In the genomic region with DNA sequence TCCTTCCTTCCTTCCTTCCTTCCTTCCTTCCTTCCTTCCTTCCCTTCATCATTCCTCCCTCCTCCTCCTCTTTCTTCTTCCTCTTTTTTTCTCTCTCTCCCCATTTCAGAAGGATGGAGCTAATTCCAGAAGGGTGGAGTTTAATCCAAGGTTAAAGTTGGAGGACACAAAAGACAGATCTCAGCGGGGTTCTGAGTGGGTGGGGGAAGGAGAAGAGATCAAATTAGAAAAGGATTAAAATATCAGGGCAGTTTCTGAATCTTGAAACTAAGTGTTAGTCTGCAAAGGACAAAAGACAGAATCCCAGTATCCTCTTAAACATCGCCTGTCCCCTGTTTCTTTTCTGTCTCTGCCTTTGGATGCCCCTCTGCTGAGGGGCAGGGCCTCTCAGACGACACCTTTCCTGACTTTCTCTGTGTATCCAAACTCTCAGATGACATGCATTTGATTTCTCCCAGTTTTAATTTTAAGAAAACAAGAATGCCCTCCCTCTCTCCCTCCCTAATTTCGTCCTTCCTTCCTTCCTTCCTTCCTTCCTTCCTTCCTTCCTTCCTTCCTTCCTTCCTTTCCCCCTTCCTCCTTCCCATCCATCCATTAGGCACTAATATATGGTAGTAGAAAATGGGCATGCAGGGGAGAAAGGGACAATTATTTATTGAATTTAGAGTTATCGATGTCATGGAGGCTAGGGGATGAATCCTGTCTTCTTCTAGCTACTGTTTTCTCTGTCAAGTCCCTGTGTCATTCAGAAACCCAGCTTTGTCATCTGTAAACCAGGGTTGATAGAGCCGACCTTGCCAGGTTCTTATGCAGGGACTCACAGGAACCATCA, we compare ENCODE assay signal across 25 cellular contexts.
"Had no signal": no experiment of that assay in that cellular context is flagged by ENCODE, and none has a peak within 500 bp of the region (broad histone marks: within the 10 kb centered on the region; RNA-seq: fewer than 3 reads in every experiment).

No MANE protein-coding gene starts in this region.

- H3K4me3 ChIP-seq: coronary artery, esophagus squamous epithelium, gastrocnemius medialis, heart right ventricle, left lung, lower lobe of right lung, mucosa of descending colon had no signal

- H3K27me3 ChIP-seq: esophagus squamous epithelium, gastrocnemius medialis had no signal

- H3K27ac Mint-ChIP-seq: dendritic cell treated with granulocyte-macrophage colony-stimulating factor and Interleukin-4, amounts not matched to agents 40 ng/mL and 50 ng/mL, for 4 days; endodermal cell; mesothelial cell of epicardium had no signal

- H3K27ac ChIP-seq: coronary artery, epithelial cell of prostate, esophagus squamous epithelium, gastrocnemius medialis, heart right ventricle, left lung, lower lobe of right lung had no signal

- H3K4me1 Mint-ChIP-seq: mesothelial cell of epicardium had no signal

- H3K9me3 ChIP-seq: esophagus squamous epithelium, gastrocnemius medialis, heart right ventricle, left lung, lower lobe of right lung, mucosa of descending colon had no signal

- H3K36me3 Mint-ChIP-seq: mesothelial cell of epicardium had no signal

- H3K4me1 ChIP-seq: esophagus squamous epithelium, gastrocnemius medialis, heart right ventricle, left lung, lower lobe of right lung had no signal

- DNase-seq: effector CD8-positive, alpha-beta T cell; effector memory CD8-positive, alpha-beta T cell; endodermal cell; erythroblast; esophagus squamous epithelium; foreskin fibroblast; foreskin melanocyte; gastrocnemius medialis; glutamatergic neuron; head of caudate nucleus; heart right ventricle; hippocampal formation; left cardiac atrium; left lung; left ventricle myocardium superior; lower lobe of right lung; mesenchymal stem cell; mucosa of descending colon; naive B cell; naive thymus-derived CD8-positive, alpha-beta T cell had no signal

- H3K36me3 ChIP-seq: esophagus squamous epithelium, gastrocnemius medialis, heart right ventricle, left lung, lower lobe of right lung had no signal

- H3K4me3 Mint-ChIP-seq: dendritic cell treated with granulocyte-macrophage colony-stimulating factor and Interleukin-4, amounts not matched to agents 40 ng/mL and 50 ng/mL, for 4 days; effector memory CD8-positive, alpha-beta T cell; endodermal cell; mesothelial cell of epicardium; naive thymus-derived CD8-positive, alpha-beta T cell had no signal

- ATAC-seq: effector memory CD8-positive, alpha-beta T cell; esophagus mucosa; gastrocnemius medialis; heart right ventricle; left cardiac atrium; left lung; left ventricle myocardium superior; lower lobe of right lung; mucosa of descending colon; naive thymus-derived CD8-positive, alpha-beta T cell had no signal

- H3K9me3 Mint-ChIP-seq: dendritic cell treated with granulocyte-macrophage colony-stimulating factor and Interleukin-4, amounts not matched to agents 40 ng/mL and 50 ng/mL, for 4 days; effector memory CD8-positive, alpha-beta T cell; endodermal cell; naive thymus-derived CD8-positive, alpha-beta T cell had no signal
